In genomic region chr6:131182991-131183425, GRCh38 we compare ENCODE assay signal across 9 cellular contexts. TPM values are rescaled to one million over a fixed set of nuclear protein-coding genes. Genes with fewer than 3 reads are reported as not detected.
DNase-seq lines count a peak whose midpoint lies in the region; ATAC-seq and TF ChIP-seq lines count a peak whose summit lies in the region.
"Had no signal": no experiment of that assay in that cellular context is flagged by ENCODE, and none has a peak within 500 bp of the region (broad histone marks: within the 10 kb centered on the region; RNA-seq: fewer than 3 reads in every experiment).

No MANE protein-coding gene starts in this region.

- H3K27ac ChIP-seq in OCI-LY3 (ENCODE audit: low read length): no peak overlapping the region
- H3K27ac ChIP-seq: SJCRH30 had no signal

- H3K79me2 ChIP-seq in OCI-LY3 (ENCODE audit: low read length): no peaks in the 10 kb centered on the region

- H3K4me3 ChIP-seq in Caco-2 (ENCODE audit: low read depth, low read length): no peak overlapping the region
- H3K4me3 ChIP-seq in OCI-LY3 (ENCODE audit: low read length): no peak overlapping the region
- H3K4me3 ChIP-seq: SJCRH30 had no signal

- POLR2A ChIA-PET in Caco-2 (lab: Charles Lee) (no interaction called here), MCF 10A (lab: Yijun Ruan, JAX) (interaction anchor here (0.7 kb wide), 1 partner anchor 24 kb away, joined by 3 read pairs; no protein-coding TSS in a partner anchor)

- CTCF ChIA-PET in Caco-2 (lab: Charles Lee) (interaction anchor here (0.7 to 1.9 kb wide), 2 partner anchors 337 to 351 kb away, joined by 3 to 7 read pairs; no protein-coding TSS in a partner anchor), MCF 10A (lab: Yijun Ruan, JAX) (interaction anchor here (0.6 to 2.6 kb wide), 13 partner anchors 11 to 941 kb away, joined by 3 to 8 read pairs (median 4); no protein-coding TSS in a partner anchor)

- no peak overlapping the region for H2AFZ ChIP-seq in OCI-LY3 (ENCODE audit: low read depth, low read length)

- no peak overlapping the region for H3K27ac Mint-ChIP-seq in Caco-2 (ENCODE audit: unreplicated experiment)
- H3K27ac Mint-ChIP-seq in MCF 10A (ENCODE audit: low read depth, unreplicated experiment): no peak overlapping the region

- TF ChIP-seq CTCF in Caco-2 (IDR thresholded peaks at IDR 0.05; ENCODE audit: insufficient read depth in 1 of 2, low read depth in 1 of 2, low read length in 1 of 2, severe bottlenecking in 1 of 2, unreplicated experiment in 1 of 2) (peak; percentile 43 to 65), OCI-LY3 (IDR thresholded peaks at IDR 0.05; ENCODE audit: low read depth, low read length) (peak; percentile 41), MCF 10A (IDR thresholded peaks at IDR 0.05; ENCODE audit: unreplicated experiment) (peak; percentile 20)

- H3K9me3 Mint-ChIP-seq in Caco-2 (ENCODE audit: unreplicated experiment): no peaks in the 10 kb centered on the region
- H3K9me3 Mint-ChIP-seq in MCF 10A (ENCODE audit: unreplicated experiment): no peaks in the 10 kb centered on the region

- no peaks in the 10 kb centered on the region for H3K27me3 ChIP-seq in Caco-2 (replicated peaks; ENCODE audit: control insufficient read depth, insufficient read depth, low read length)
- H3K27me3 ChIP-seq in OCI-LY3 (ENCODE audit: low read depth, low read length): no peaks in the 10 kb centered on the region
- H3K27me3 ChIP-seq: SJCRH30 had no signal

- intact Hi-C loops in Caco-2 (cut with micrococcal nuclease; ENCODE audit: unreplicated experiment): loop anchor here (1.0 kb wide), 1 partner anchor 351 kb away; no protein-coding TSS in a partner anchor
- intact Hi-C loops in MCF 10A (cut with micrococcal nuclease): loop anchor here (1.0 kb wide), 1 partner anchor 351 kb away; no protein-coding TSS in a partner anchor

- no TSS peak for BruUV-seq in Caco-2 (replicated peaks; lab: Mats Ljungman, UMichigan)
- no TSS peak for BruUV-seq in MCF 10A (replicated peaks; lab: Mats Ljungman, UMichigan)

- peak; percentile 62 for ATAC-seq in GM21786 (IDR thresholded peaks at IDR 0.05; ENCODE audit: unreplicated experiment)
- no peak for ATAC-seq in HG03469 (IDR thresholded peaks at IDR 0.05; ENCODE audit: unreplicated experiment)

- H3K9ac ChIP-seq in OCI-LY3 (ENCODE audit: low read length): no peak overlapping the region

- H3K4me1 Mint-ChIP-seq in Caco-2 (ENCODE audit: low read depth, unreplicated experiment) (peaks cover 13% of the 10 kb centered on the region), MCF 10A (ENCODE audit: insufficient read depth, unreplicated experiment) (no peaks in the 10 kb centered on the region)

- H3K4me2 ChIP-seq in OCI-LY3 (ENCODE audit: low read length): peak overlapping the region; percentile 40; the same call in 1 of the 2 replicates

- H3K9me3 ChIP-seq in Caco-2: no peaks in the 10 kb centered on the region
- H3K9me3 ChIP-seq in OCI-LY3 (ENCODE audit: insufficient read depth, low read length): no peaks in the 10 kb centered on the region
- H3K9me3 ChIP-seq: SJCRH30 had no signal

- no peaks in the 10 kb centered on the region for H3K27me3 Mint-ChIP-seq in Caco-2 (ENCODE audit: insufficient read depth, unreplicated experiment)
- H3K27me3 Mint-ChIP-seq in MCF 10A (ENCODE audit: insufficient read depth, unreplicated experiment): no peaks in the 10 kb centered on the region

- H3K4me1 ChIP-seq in Caco-2 (no peaks in the 10 kb centered on the region), OCI-LY3 (ENCODE audit: low read length) (no peaks in the 10 kb centered on the region)
- H3K4me1 ChIP-seq: SJCRH30 had no signal

- DNase-seq in Caco-2: peak in 1 of 2 experiments; percentile 30
- DNase-seq in MCF 10A (ENCODE audit: unreplicated experiment): peak; percentile 5
- peak; percentile 38 to 53 for DNase-seq in lung microvascular endothelial cell (ENCODE audit: low read depth in 2 of 2)
- no peak for DNase-seq in D341Med (ENCODE audit: low spot score)
- DNase-seq in NCI-H1092 treated with DMSO at 0.1 percent for 48 hours (lab: John Stamatoyannopoulos, UW): no peak

- H3K36me3 ChIP-seq in Caco-2 (ENCODE audit: control insufficient read depth, insufficient read depth, low read length) (no peaks in the 10 kb centered on the region), OCI-LY3 (replicated peaks; ENCODE audit: low read depth, low read length) (no peaks in the 10 kb centered on the region)
- H3K36me3 ChIP-seq: SJCRH30 had no signal

- H3K36me3 Mint-ChIP-seq in Caco-2 (ENCODE audit: insufficient read depth, unreplicated experiment) (peaks cover 5% of the 10 kb centered on the region), MCF 10A (ENCODE audit: insufficient read depth, unreplicated experiment) (peaks cover 6% of the 10 kb centered on the region)

- no peak overlapping the region for H3K4me3 Mint-ChIP-seq in Caco-2 (ENCODE audit: unreplicated experiment)
- no peak overlapping the region for H3K4me3 Mint-ChIP-seq in MCF 10A (ENCODE audit: unreplicated experiment)

- H4K20me1 ChIP-seq in OCI-LY3 (ENCODE audit: insufficient read depth, low read length): no peaks in the 10 kb centered on the region

RNA-seq across cellular contexts. Expression of gene AKAP7, which starts 47.7 kb away (rescaled TPM):
- 3.8 and 5.6 TPM in 2 replicates for total RNA-seq in Caco-2 (2022)
- 2.9 and 5.6 TPM in 2 replicates for total RNA-seq in MCF 10A (2022)
- 2.0 and 2.4 TPM in 2 replicates for total RNA-seq in lung microvascular endothelial cell

Comparison
In these comparisons a context has a peak if more than half of its experiments do, and no peak if none do; other contexts are left out.
1. DNase-seq: peak in MCF 10A (single experiment) and lung microvascular endothelial cell (2 of 2); none in D341Med (single experiment) and NCI-H1092 treated with DMSO at 0.1 percent for 48 hours (single experiment).
2. Peak in every context shown above with its lines, with median percentiles within 50 percentile points of each other: CTCF ChIP-seq.